1 cellular context compared by ENCODE assay signal in the genomic region with DNA sequence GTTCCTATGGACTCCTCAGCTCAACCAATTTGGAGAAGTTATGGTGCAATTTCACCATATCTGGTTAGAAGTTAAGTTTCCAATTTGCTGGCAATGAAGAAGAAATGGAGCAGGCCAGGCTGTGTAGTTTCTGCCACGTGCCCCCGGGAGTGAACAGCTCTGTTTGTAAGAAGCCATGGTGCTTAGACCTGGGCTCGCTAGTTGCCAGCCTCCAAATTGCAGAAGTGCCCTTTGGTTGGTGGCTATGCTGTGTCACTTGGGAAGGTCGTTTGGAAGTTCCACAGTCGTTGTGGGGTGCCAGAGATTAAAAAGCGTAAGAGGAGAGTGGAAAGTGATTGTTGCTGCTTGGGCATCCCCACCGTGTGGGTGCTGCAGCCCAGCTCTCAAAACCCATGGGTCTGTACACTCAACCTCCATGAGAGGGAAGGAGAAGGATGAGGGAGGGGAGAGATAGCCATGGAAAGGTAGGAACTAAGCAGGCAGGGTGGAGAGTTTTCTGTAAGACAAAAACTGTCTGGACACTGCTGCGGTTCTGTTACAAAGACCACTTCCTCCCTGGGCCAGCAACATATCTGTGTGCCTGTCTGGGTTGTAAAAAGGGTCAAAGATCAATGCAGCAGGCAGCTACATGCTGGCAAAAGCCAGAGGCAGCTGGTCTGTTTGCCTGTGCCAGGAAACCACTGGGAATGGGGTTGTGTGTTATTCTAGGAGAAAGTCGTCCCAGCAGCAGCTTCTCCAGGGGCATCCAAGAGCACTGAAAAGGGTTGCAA.
A peak's percentile ranks its signal among the peaks of the same experiment; 100 is the strongest.
TF ChIP-seq lines count a peak whose summit lies in the region.

No MANE protein-coding gene starts in this region.

TF ChIP-seq in HepG2, 621 proteins besides CTCF, POLR2A, EP300 and RAD21 (continues in another document):
- TF ChIP-seq SAP130 (CRISPR knock-in tag; IDR thresholded peaks at IDR 0.05; ENCODE audit: low read depth) (0 out of 2 replicates have a peak, but pooled peaks have one; percentile 19), SALL1 (CRISPR knock-in tag; IDR thresholded peaks at IDR 0.05) (0 out of 2 replicates have a peak, but pooled peaks have one; percentile 25), HNF4G (IDR thresholded peaks at IDR 0.05; ENCODE audit: borderline replicate concordance, low read depth, low read length) (peak; percentile 49; the same call in 1 of the 2 replicates), HNF4G (CRISPR knock-in tag; IDR thresholded peaks at IDR 0.05; ENCODE audit: borderline replicate concordance, low read depth) (no peak), HOXA3 (CRISPR knock-in tag; IDR thresholded peaks at IDR 0.05) (peak; percentile 46; the same call in 1 of the 2 replicates), RFX5 (IDR thresholded peaks at IDR 0.05; ENCODE audit: low read depth, low read length) (no peak), ZNF850 (CRISPR knock-in tag; conservative IDR thresholded peaks at IDR 0.05) (no peak), DMAP1 (CRISPR knock-in tag; IDR thresholded peaks at IDR 0.05) (0 out of 2 replicates have a peak, but pooled peaks have one; percentile 25), ELF1 (CRISPR knock-in tag; IDR thresholded peaks at IDR 0.05) (0 out of 2 replicates have a peak, but pooled peaks have one; percentile 16), ZNF292 (CRISPR knock-in tag; IDR thresholded peaks at IDR 0.05; ENCODE audit: borderline replicate concordance, low read depth) (peak; percentile 88; the same call in 1 of the 2 replicates), HIC2 (CRISPR knock-in tag; IDR thresholded peaks at IDR 0.05; ENCODE audit: low read depth) (0 out of 2 replicates have a peak, but pooled peaks have one; percentile 57), NFKB2 (CRISPR knock-in tag; IDR thresholded peaks at IDR 0.05; ENCODE audit: borderline replicate concordance) (no peak), THAP11 (CRISPR knock-in tag; IDR thresholded peaks at IDR 0.05) (peak; percentile 32; the same call in 1 of the 2 replicates), ATF7 (IDR thresholded peaks at IDR 0.05) (no peak), ATF7 (CRISPR knock-in tag; IDR thresholded peaks at IDR 0.05) (no peak), ZNF30 (CRISPR knock-in tag; IDR thresholded peaks at IDR 0.05) (0 out of 2 replicates have a peak, but pooled peaks have one; percentile 38), SRSF4 (IDR thresholded peaks at IDR 0.05; ENCODE audit: low read depth, low read length, poor library complexity, severe bottlenecking) (no peak), MED1 (CRISPR knock-in tag; IDR thresholded peaks at IDR 0.05) (0 out of 2 replicates have a peak, but pooled peaks have one; percentile 21), CREB1 (IDR thresholded peaks at IDR 0.05) (no peak), CREB1 (CRISPR knock-in tag; IDR thresholded peaks at IDR 0.05) (no peak), FOSL1 (CRISPR knock-in tag; IDR thresholded peaks at IDR 0.05; ENCODE audit: borderline replicate concordance) (no peak), ZNF264 (CRISPR knock-in tag; IDR thresholded peaks at IDR 0.05) (no peak), RORA (CRISPR knock-in tag; IDR thresholded peaks at IDR 0.05) (no peak), MAZ (IDR thresholded peaks at IDR 0.05; ENCODE audit: borderline replicate concordance, low read depth, low read length) (no peak), MAZ (CRISPR knock-in tag; IDR thresholded peaks at IDR 0.05; ENCODE audit: low read depth) (no peak), SUZ12 (IDR thresholded peaks at IDR 0.05; ENCODE audit: low read depth, low read length) (no peak), HOXA7 (CRISPR knock-in tag; IDR thresholded peaks at IDR 0.05) (no peak), SYNCRIP (IDR thresholded peaks at IDR 0.05; ENCODE audit: insufficient read depth, low read depth, low read length) (no peak), ZNF333 (CRISPR knock-in tag; IDR thresholded peaks at IDR 0.05; ENCODE audit: borderline replicate concordance) (no peak), ZFX (CRISPR knock-in tag; IDR thresholded peaks at IDR 0.05; ENCODE audit: low read depth) (no peak), SALL2 (CRISPR knock-in tag; IDR thresholded peaks at IDR 0.05) (0 out of 2 replicates have a peak, but pooled peaks have one; percentile 34), ZBTB37 (CRISPR knock-in tag; IDR thresholded peaks at IDR 0.05) (peak; percentile 60; the same call in 1 of the 2 replicates), JUND (CRISPR knock-in tag; IDR thresholded peaks at IDR 0.05) (no peak), ZFP41 (CRISPR knock-in tag; IDR thresholded peaks at IDR 0.05; ENCODE audit: borderline replicate concordance) (no peak), ELF3 (CRISPR knock-in tag; IDR thresholded peaks at IDR 0.05) (0 out of 2 replicates have a peak, but pooled peaks have one; percentile 38), GABPA (IDR thresholded peaks at IDR 0.05; ENCODE audit: low read depth, low read length) (peak; percentile 48; the same call in 1 of the 2 replicates), GABPA (CRISPR knock-in tag; IDR thresholded peaks at IDR 0.05; ENCODE audit: low read depth) (peak; percentile 77), KAT7 (CRISPR knock-in tag; IDR thresholded peaks at IDR 0.05; ENCODE audit: borderline replicate concordance) (no peak), ZNF317 (CRISPR knock-in tag; IDR thresholded peaks at IDR 0.05) (no peak), FOXP1 (IDR thresholded peaks at IDR 0.05) (no peak), FOXP1 (CRISPR knock-in tag; IDR thresholded peaks at IDR 0.05) (0 out of 2 replicates have a peak, but pooled peaks have one; percentile 7), PHF21A (CRISPR knock-in tag; IDR thresholded peaks at IDR 0.05) (0 out of 2 replicates have a peak, but pooled peaks have one; percentile 9), HHEX (CRISPR knock-in tag; IDR thresholded peaks at IDR 0.05) (no peak), ZSCAN25 (CRISPR knock-in tag; IDR thresholded peaks at IDR 0.05) (no peak), KAT8 (CRISPR knock-in tag; IDR thresholded peaks at IDR 0.05) (peak; percentile 59; the same call in 1 of the 2 replicates), BRD4 (CRISPR knock-in tag; IDR thresholded peaks at IDR 0.05) (0 out of 2 replicates have a peak, but pooled peaks have one; percentile 58), ZBED4 (CRISPR knock-in tag; IDR thresholded peaks at IDR 0.05; ENCODE audit: borderline replicate concordance) (peak; percentile 41; the same call in 1 of the 2 replicates), GABPB1 (CRISPR knock-in tag; IDR thresholded peaks at IDR 0.05) (peak; percentile 68), NR2F6 (IDR thresholded peaks at IDR 0.05) (peak; percentile 22; the same call in 1 of the 2 replicates), NR2F6 (CRISPR knock-in tag; IDR thresholded peaks at IDR 0.05) (peak; percentile 45; the same call in 1 of the 2 replicates), TARDBP (CRISPR knock-in tag; IDR thresholded peaks at IDR 0.05) (peak; percentile 38; the same call in 1 of the 2 replicates), ATAD3A (CRISPR knock-in tag; IDR thresholded peaks at IDR 0.05) (no peak), RARA (CRISPR knock-in tag; IDR thresholded peaks at IDR 0.05) (0 out of 2 replicates have a peak, but pooled peaks have one; percentile 26), POGZ (CRISPR knock-in tag; IDR thresholded peaks at IDR 0.05) (0 out of 2 replicates have a peak, but pooled peaks have one; percentile 39), ZNF792 (CRISPR knock-in tag; IDR thresholded peaks at IDR 0.05) (peak; percentile 68; the same call in 1 of the 2 replicates), ZNF263 (CRISPR knock-in tag; IDR thresholded peaks at IDR 0.05) (0 out of 2 replicates have a peak, but pooled peaks have one; percentile 30), ZNF331 (CRISPR knock-in tag; IDR thresholded peaks at IDR 0.05) (peak; percentile 30; the same call in 1 of the 2 replicates), PHF8 (CRISPR knock-in tag; IDR thresholded peaks at IDR 0.05) (0 out of 2 replicates have a peak, but pooled peaks have one; percentile 20), SATB2 (CRISPR knock-in tag; IDR thresholded peaks at IDR 0.05) (no peak), ZNF652 (CRISPR knock-in tag; IDR thresholded peaks at IDR 0.05; ENCODE audit: borderline replicate concordance, low read depth) (0 out of 2 replicates have a peak, but pooled peaks have one; percentile 13), ZNF549 (CRISPR knock-in tag; IDR thresholded peaks at IDR 0.05) (peak; percentile 91)
- TF ChIP-seq, protein P1, sequence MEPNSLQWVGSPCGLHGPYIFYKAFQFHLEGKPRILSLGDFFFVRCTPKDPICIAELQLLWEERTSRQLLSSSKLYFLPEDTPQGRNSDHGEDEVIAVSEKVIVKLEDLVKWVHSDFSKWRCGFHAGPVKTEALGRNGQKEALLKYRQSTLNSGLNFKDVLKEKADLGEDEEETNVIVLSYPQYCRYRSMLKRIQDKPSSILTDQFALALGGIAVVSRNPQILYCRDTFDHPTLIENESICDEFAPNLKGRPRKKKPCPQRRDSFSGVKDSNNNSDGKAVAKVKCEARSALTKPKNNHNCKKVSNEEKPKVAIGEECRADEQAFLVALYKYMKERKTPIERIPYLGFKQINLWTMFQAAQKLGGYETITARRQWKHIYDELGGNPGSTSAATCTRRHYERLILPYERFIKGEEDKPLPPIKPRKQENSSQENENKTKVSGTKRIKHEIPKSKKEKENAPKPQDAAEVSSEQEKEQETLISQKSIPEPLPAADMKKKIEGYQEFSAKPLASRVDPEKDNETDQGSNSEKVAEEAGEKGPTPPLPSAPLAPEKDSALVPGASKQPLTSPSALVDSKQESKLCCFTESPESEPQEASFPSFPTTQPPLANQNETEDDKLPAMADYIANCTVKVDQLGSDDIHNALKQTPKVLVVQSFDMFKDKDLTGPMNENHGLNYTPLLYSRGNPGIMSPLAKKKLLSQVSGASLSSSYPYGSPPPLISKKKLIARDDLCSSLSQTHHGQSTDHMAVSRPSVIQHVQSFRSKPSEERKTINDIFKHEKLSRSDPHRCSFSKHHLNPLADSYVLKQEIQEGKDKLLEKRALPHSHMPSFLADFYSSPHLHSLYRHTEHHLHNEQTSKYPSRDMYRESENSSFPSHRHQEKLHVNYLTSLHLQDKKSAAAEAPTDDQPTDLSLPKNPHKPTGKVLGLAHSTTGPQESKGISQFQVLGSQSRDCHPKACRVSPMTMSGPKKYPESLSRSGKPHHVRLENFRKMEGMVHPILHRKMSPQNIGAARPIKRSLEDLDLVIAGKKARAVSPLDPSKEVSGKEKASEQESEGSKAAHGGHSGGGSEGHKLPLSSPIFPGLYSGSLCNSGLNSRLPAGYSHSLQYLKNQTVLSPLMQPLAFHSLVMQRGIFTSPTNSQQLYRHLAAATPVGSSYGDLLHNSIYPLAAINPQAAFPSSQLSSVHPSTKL (CRISPR knock-in tag; IDR thresholded peaks at IDR 0.05), result no peak
- TF ChIP-seq, protein P2, sequence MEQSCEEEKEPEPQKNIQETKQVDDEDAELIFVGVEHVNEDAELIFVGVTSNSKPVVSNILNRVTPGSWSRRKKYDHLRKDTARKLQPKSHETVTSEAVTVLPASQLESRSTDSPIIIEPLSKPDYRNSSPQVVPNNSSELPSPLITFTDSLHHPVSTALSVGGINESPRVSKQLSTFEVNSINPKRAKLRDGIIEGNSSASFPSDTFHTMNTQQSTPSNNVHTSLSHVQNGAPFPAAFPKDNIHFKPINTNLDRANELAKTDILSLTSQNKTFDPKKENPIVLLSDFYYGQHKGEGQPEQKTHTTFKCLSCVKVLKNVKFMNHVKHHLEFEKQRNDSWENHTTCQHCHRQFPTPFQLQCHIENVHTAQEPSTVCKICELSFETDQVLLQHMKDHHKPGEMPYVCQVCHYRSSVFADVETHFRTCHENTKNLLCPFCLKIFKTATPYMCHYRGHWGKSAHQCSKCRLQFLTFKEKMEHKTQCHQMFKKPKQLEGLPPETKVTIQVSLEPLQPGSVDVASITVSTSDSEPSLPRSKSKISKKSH (CRISPR knock-in tag; IDR thresholded peaks at IDR 0.05; ENCODE audit: borderline replicate concordance), result no peak
